In genomic region chr1:39116868-39117728, GRCh38 we compare ENCODE assay signal across 11 cellular contexts.
A peak's percentile ranks its signal among the peaks of the same experiment; 100 is the strongest.
DNase-seq lines count a peak whose midpoint lies in the region; ATAC-seq and TF ChIP-seq lines count a peak whose summit lies in the region.
"Had no signal": no experiment of that assay in that cellular context is flagged by ENCODE, and none has a peak within 500 bp of the region (broad histone marks: within the 10 kb centered on the region; RNA-seq: fewer than 3 reads in every experiment).

No MANE protein-coding gene starts in this region.

- H2AFZ ChIP-seq in trophoblast cell (ENCODE audit: insufficient read depth, low read length, poor library complexity), result no peak overlapping the region

- no peak overlapping the region for H4K91ac ChIP-seq in trophoblast cell (ENCODE audit: low read depth, low read length)

- no peak overlapping the region for H3K23ac ChIP-seq in trophoblast cell (ENCODE audit: low read length)

- no peak overlapping the region for H2BK5ac ChIP-seq in trophoblast cell (ENCODE audit: low read depth, low read length, poor library complexity)

- TF ChIP-seq POLR2A in esophagus muscularis mucosa (IDR thresholded peaks at IDR 0.05; ENCODE audit: low read depth), result no peak

- DNase-seq in ELR (ENCODE audit: low read depth) (peak; percentile 67), SJSA1 (ENCODE audit: low read depth in 1 of 2, low spot score in 2 of 2) (peak; percentile 53 to 55), esophagus muscularis mucosa (ENCODE audit: extremely low spot score) (no peak), trophoblast cell (peak; percentile 65 to 86), immature natural killer cell (no peak), NCI-H1092 treated with DMSO at 0.1 percent for 48 hours (lab: John Stamatoyannopoulos, UW) (no peak)
- DNase-seq in activated CD4-positive, alpha-beta T cell treated with anti-CD3 and anti-CD28 coated beads for 36 hours, result no peak
- no peak for DNase-seq in activated T-helper 1 cell treated with anti-CD3 and anti-CD28 coated beads, Interleukin-12 subunit alpha, Interleukin-12 subunit beta, Interleukin-2, Interleukin-4 antibody, amounts not matched to agents 30 ng/mL and 10 ng/mL and 1 ng/mL, durations not matched to agents 14 hours and 24 hours and 36 hours (ENCODE audit: low spot score)
- DNase-seq: KBM-7, NCI-H526, substantia nigra had no signal

- H4K12ac ChIP-seq in trophoblast cell (ENCODE audit: low read depth, low read length), result no peak overlapping the region

- H2AK5ac ChIP-seq in trophoblast cell (ENCODE audit: low read length), result no peak overlapping the region

- no peak overlapping the region for H3K4me3 Mint-ChIP-seq in immature natural killer cell
- no peak overlapping the region for H3K4me3 Mint-ChIP-seq in activated CD4-positive, alpha-beta T cell treated with anti-CD3 and anti-CD28 coated beads for 36 hours
- H3K4me3 Mint-ChIP-seq in activated T-helper 1 cell treated with anti-CD3 and anti-CD28 coated beads, Interleukin-12 subunit alpha, Interleukin-12 subunit beta, Interleukin-2, Interleukin-4 antibody, amounts not matched to agents 30 ng/mL and 10 ng/mL and 1 ng/mL, durations not matched to agents 14 hours and 24 hours and 36 hours, result no peak overlapping the region

- H3K9me3 Mint-ChIP-seq in immature natural killer cell, result no peaks in the 10 kb centered on the region
- no peaks in the 10 kb centered on the region for H3K9me3 Mint-ChIP-seq in activated CD4-positive, alpha-beta T cell treated with anti-CD3 and anti-CD28 coated beads for 36 hours (ENCODE audit: low read depth)
- no peaks in the 10 kb centered on the region for H3K9me3 Mint-ChIP-seq in activated T-helper 1 cell treated with anti-CD3 and anti-CD28 coated beads, Interleukin-12 subunit alpha, Interleukin-12 subunit beta, Interleukin-2, Interleukin-4 antibody, amounts not matched to agents 30 ng/mL and 10 ng/mL and 1 ng/mL, durations not matched to agents 14 hours and 24 hours and 36 hours

- H3K27me3 ChIP-seq in SJSA1 (replicated peaks) (no peaks in the 10 kb centered on the region), esophagus muscularis mucosa (no peaks in the 10 kb centered on the region), trophoblast cell (ENCODE audit: insufficient read depth, low read length) (no peaks in the 10 kb centered on the region)

- TF ChIP-seq EP300 in esophagus muscularis mucosa (IDR thresholded peaks at IDR 0.05), result no peak

- no peaks in the 10 kb centered on the region for H3K9me3 ChIP-seq in SJSA1 (replicated peaks)
- H3K9me3 ChIP-seq in esophagus muscularis mucosa, result no peaks in the 10 kb centered on the region
- H3K9me3 ChIP-seq in trophoblast cell (ENCODE audit: insufficient read depth, low read depth, low read length), result no peaks in the 10 kb centered on the region

- H3K4me1 ChIP-seq in SJSA1 (replicated peaks), result peaks cover 43% of the 10 kb centered on the region
- peaks cover 44 to 72% (median 65%) of the 10 kb centered on the region in 4 donors for H3K4me1 ChIP-seq in esophagus muscularis mucosa
- H3K4me1 ChIP-seq in trophoblast cell (ENCODE audit: control insufficient read depth in 1 of 2, insufficient read depth in 2 of 2, low read length in 2 of 2), result peaks cover 8 to 15% of the 10 kb centered on the region in 2 experiments

- H3K9ac ChIP-seq in trophoblast cell (ENCODE audit: low read length), result no peak overlapping the region

- H3K4me1 Mint-ChIP-seq in immature natural killer cell, result no peaks in the 10 kb centered on the region
- H3K4me1 Mint-ChIP-seq in activated CD4-positive, alpha-beta T cell treated with anti-CD3 and anti-CD28 coated beads for 36 hours, result peaks cover 5% of the 10 kb centered on the region
- H3K4me1 Mint-ChIP-seq in activated T-helper 1 cell treated with anti-CD3 and anti-CD28 coated beads, Interleukin-12 subunit alpha, Interleukin-12 subunit beta, Interleukin-2, Interleukin-4 antibody, amounts not matched to agents 30 ng/mL and 10 ng/mL and 1 ng/mL, durations not matched to agents 14 hours and 24 hours and 36 hours (ENCODE audit: low read depth), result peaks cover 5% of the 10 kb centered on the region

- no peak overlapping the region for H4K8ac ChIP-seq in trophoblast cell (ENCODE audit: low read depth, low read length)

- CTCF ChIA-PET in activated CD4-positive, alpha-beta T cell treated with anti-CD3 and anti-CD28 coated beads for 36 hours (lab: Charles Lee), result interaction anchor here (0.8 to 1.2 kb wide), 4 partner anchors 10 to 141 kb away, joined by 3 to 5 read pairs (median 4); no protein-coding TSS in a partner anchor

- no peaks in the 10 kb centered on the region for H3K27me3 Mint-ChIP-seq in immature natural killer cell (ENCODE audit: low read depth in 3 of 3)
- peaks cover 6% of the 10 kb centered on the region for H3K27me3 Mint-ChIP-seq in activated CD4-positive, alpha-beta T cell treated with anti-CD3 and anti-CD28 coated beads for 36 hours
- peaks cover 7% of the 10 kb centered on the region for H3K27me3 Mint-ChIP-seq in activated T-helper 1 cell treated with anti-CD3 and anti-CD28 coated beads, Interleukin-12 subunit alpha, Interleukin-12 subunit beta, Interleukin-2, Interleukin-4 antibody, amounts not matched to agents 30 ng/mL and 10 ng/mL and 1 ng/mL, durations not matched to agents 14 hours and 24 hours and 36 hours (ENCODE audit: insufficient read depth)

- intact Hi-C loops in esophagus muscularis mucosa (cut with DNase I), result no loop called here
- intact Hi-C loops in activated CD4-positive, alpha-beta T cell treated with anti-CD3 and anti-CD28 coated beads for 36 hours (cut with DNase I, micrococcal nuclease), result no loop called here
- intact Hi-C loops in activated T-helper 1 cell treated with anti-CD3 and anti-CD28 coated beads, Interleukin-12 subunit alpha, Interleukin-12 subunit beta, Interleukin-2, Interleukin-4 antibody, amounts not matched to agents 30 ng/mL and 10 ng/mL and 1 ng/mL, durations not matched to agents 14 hours and 24 hours and 36 hours (cut with micrococcal nuclease), result no loop called here

- H3K36me3 ChIP-seq in SJSA1 (peaks cover 20% of the 10 kb centered on the region; the same call in 1 of the 2 replicates), esophagus muscularis mucosa (peaks cover 0 to 3% (median 0%) of the 10 kb centered on the region in 4 donors), trophoblast cell (ENCODE audit: control insufficient read depth in 1 of 2, insufficient read depth in 2 of 2, low read length in 2 of 2) (peaks cover 0 to 6% of the 10 kb centered on the region in 2 experiments)

- H3K79me2 ChIP-seq in trophoblast cell (ENCODE audit: control insufficient read depth, insufficient read depth, low read length, poor library complexity), result peaks cover 5% of the 10 kb centered on the region

- H3K27ac ChIP-seq in SJSA1 (no peak overlapping the region), esophagus muscularis mucosa (replicated peaks in 1 of 4) (peak overlapping the region; percentile 0 to 45 (median 20)), trophoblast cell (ENCODE audit: low read depth, low read length) (no peak overlapping the region)

- no peak for TF ChIP-seq CTCF in esophagus muscularis mucosa (IDR thresholded peaks at IDR 0.05)

- H3K4ac ChIP-seq in trophoblast cell (ENCODE audit: low read depth, low read length), result no peak overlapping the region

- H3K4me2 ChIP-seq in trophoblast cell (ENCODE audit: low read length), result no peak overlapping the region

- 84% methylated on average over 3 of the region's 3 CpGs for WGBS in esophagus muscularis mucosa
- no CpG with 5 or more reads among the region's 3 CpGs for WGBS in trophoblast cell (ENCODE audit: extremely low coverage, insufficient coverage, insufficient read length)

- H2BK120ac ChIP-seq in trophoblast cell (ENCODE audit: insufficient read depth, low read length, poor library complexity), result no peak overlapping the region

- H3K36me3 Mint-ChIP-seq in immature natural killer cell, result peaks cover 0 to 4% (median 0%) of the 10 kb centered on the region in 3 donors
- H3K36me3 Mint-ChIP-seq in activated CD4-positive, alpha-beta T cell treated with anti-CD3 and anti-CD28 coated beads for 36 hours (ENCODE audit: low read depth), result no peaks in the 10 kb centered on the region
- H3K36me3 Mint-ChIP-seq in activated T-helper 1 cell treated with anti-CD3 and anti-CD28 coated beads, Interleukin-12 subunit alpha, Interleukin-12 subunit beta, Interleukin-2, Interleukin-4 antibody, amounts not matched to agents 30 ng/mL and 10 ng/mL and 1 ng/mL, durations not matched to agents 14 hours and 24 hours and 36 hours (ENCODE audit: low read depth), result no peaks in the 10 kb centered on the region

- H3K18ac ChIP-seq in trophoblast cell (ENCODE audit: low read length), result no peak overlapping the region

- H3K79me1 ChIP-seq in trophoblast cell (ENCODE audit: low read length), result no peaks in the 10 kb centered on the region

- H3K4me3 ChIP-seq in SJSA1 (no peak overlapping the region), esophagus muscularis mucosa (no peak overlapping the region), trophoblast cell (ENCODE audit: low read depth, low read length) (no peak overlapping the region)

- ATAC-seq in activated CD4-positive, alpha-beta T cell treated with anti-CD3 and anti-CD28 coated beads for 36 hours, result no peak

- POLR2A ChIA-PET in activated CD4-positive, alpha-beta T cell treated with anti-CD3 and anti-CD28 coated beads for 36 hours (lab: Charles Lee), result interaction anchor here (0.6 kb wide), 2 partner anchors 13 to 1044 kb away, joined by 3 read pairs; partner anchors contain the start of gene RLF

- H3K27ac Mint-ChIP-seq in immature natural killer cell, result no peak overlapping the region
- no peak overlapping the region for H3K27ac Mint-ChIP-seq in activated CD4-positive, alpha-beta T cell treated with anti-CD3 and anti-CD28 coated beads for 36 hours
- H3K27ac Mint-ChIP-seq in activated T-helper 1 cell treated with anti-CD3 and anti-CD28 coated beads, Interleukin-12 subunit alpha, Interleukin-12 subunit beta, Interleukin-2, Interleukin-4 antibody, amounts not matched to agents 30 ng/mL and 10 ng/mL and 1 ng/mL, durations not matched to agents 14 hours and 24 hours and 36 hours, result no peak overlapping the region

- H2BK12ac ChIP-seq in trophoblast cell (ENCODE audit: low read length), result no peak overlapping the region

- H3K14ac ChIP-seq in trophoblast cell (ENCODE audit: low read length), result no peak overlapping the region

Comparison
In these comparisons a context has a peak if more than half of its experiments do, and no peak if none do; other contexts are left out.
1. DNase-seq: peak in ELR (single experiment), SJSA1 (2 of 2) and trophoblast cell (2 of 2); none in esophagus muscularis mucosa (single experiment), immature natural killer cell (0 of 3), NCI-H1092 treated with DMSO at 0.1 percent for 48 hours (single experiment), activated CD4-positive, alpha-beta T cell treated with anti-CD3 and anti-CD28 coated beads for 36 hours (single experiment) and activated T-helper 1 cell treated with anti-CD3 and anti-CD28 coated beads, Interleukin-12 subunit alpha, Interleukin-12 subunit beta, Interleukin-2, Interleukin-4 antibody, amounts not matched to agents 30 ng/mL and 10 ng/mL and 1 ng/mL, durations not matched to agents 14 hours and 24 hours and 36 hours (single experiment).
2. H3K27ac ChIP-seq: peak in esophagus muscularis mucosa (4 of 4); none in SJSA1 (single experiment) and trophoblast cell (single experiment).